In the genomic region with DNA sequence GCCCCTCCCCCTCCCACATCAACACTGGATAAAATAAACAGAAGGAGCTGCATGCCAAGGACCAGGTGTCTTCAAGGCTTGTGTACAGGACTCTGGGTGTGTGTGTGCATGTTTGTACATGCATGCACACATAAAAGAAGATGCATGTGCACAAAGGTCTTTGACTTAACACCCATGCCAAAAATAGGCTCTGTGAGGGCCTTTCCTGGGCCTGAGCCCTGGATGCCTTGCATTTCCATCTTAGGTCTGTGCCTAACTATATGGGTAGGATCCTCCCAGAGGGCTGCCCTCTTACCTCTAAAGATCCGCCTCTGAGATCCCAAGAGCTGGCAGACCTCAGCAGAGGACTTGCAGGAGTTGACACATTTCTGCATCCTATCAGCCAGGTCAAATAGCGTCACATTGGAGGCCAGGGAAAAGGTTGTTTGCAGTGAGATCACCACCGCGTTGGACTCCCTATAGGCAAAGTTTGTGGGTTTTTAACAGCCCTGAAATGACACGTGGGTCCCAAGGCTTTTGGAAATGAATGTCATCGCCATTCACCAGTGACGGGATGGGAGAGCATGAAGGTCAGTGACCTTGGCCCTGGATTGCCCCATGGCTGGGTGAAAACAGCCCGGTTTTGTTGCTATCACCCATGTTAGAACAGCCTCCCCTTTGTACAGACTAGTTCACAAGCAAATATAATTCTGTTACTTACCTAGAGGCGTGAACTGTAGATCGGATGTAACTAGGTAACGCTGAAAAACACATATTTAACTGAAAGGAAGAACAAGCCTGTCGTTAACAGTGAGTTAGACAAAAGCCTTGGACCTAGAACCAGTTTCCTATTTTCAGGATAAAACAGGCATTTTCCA, we compare ENCODE assay signal across 16 cellular contexts. TPM values are rescaled to one million over a fixed set of nuclear protein-coding genes. Genes with fewer than 3 reads are reported as not detected.
DNase-seq lines count a peak whose midpoint lies in the region; ATAC-seq and TF ChIP-seq lines count a peak whose summit lies in the region.
"Had no signal": no experiment of that assay in that cellular context is flagged by ENCODE, and none has a peak within 500 bp of the region (broad histone marks: within the 10 kb centered on the region; RNA-seq: fewer than 3 reads in every experiment).

No MANE protein-coding gene starts in this region.

- no peak for TF ChIP-seq CTCF in left ventricle myocardium inferior (IDR thresholded peaks at IDR 0.05; ENCODE audit: borderline replicate concordance)
- TF ChIP-seq CTCF in mucosa of descending colon (IDR thresholded peaks at IDR 0.05): no peak
- no peak for TF ChIP-seq CTCF in type B pancreatic cell (conservative IDR thresholded peaks at IDR 0.05)

- H3K4me3 ChIP-seq in left ventricle myocardium inferior (no peak overlapping the region), mucosa of descending colon (no peak overlapping the region)
- H3K4me3 ChIP-seq: colonic mucosa had no signal

- no peaks in the 10 kb centered on the region for H3K27me3 ChIP-seq in left ventricle myocardium inferior (ENCODE audit: low read depth)
- H3K27me3 ChIP-seq: BE2C, colonic mucosa had no signal

- H3K27ac Mint-ChIP-seq in type B pancreatic cell: peak overlapping the region; percentile 64
- H3K27ac Mint-ChIP-seq in activated T-helper 2 cell treated with anti-CD3 and anti-CD28 coated beads, Interferon-gamma antibody, Interleukin-2, Interleukin-4, amounts not matched to agents 10 μg/mL and 5 μg/mL and 100 μg/mL, durations not matched to agents 14 hours and 24 hours and 36 hours: no peak overlapping the region

- H3K4me3 Mint-ChIP-seq in type B pancreatic cell: peak overlapping the region; percentile 11
- no peak overlapping the region for H3K4me3 Mint-ChIP-seq in activated T-helper 2 cell treated with anti-CD3 and anti-CD28 coated beads, Interferon-gamma antibody, Interleukin-2, Interleukin-4, amounts not matched to agents 10 μg/mL and 5 μg/mL and 100 μg/mL, durations not matched to agents 14 hours and 24 hours and 36 hours (ENCODE audit: low read depth)

- H3K9me3 Mint-ChIP-seq in type B pancreatic cell: no peaks in the 10 kb centered on the region
- no peaks in the 10 kb centered on the region for H3K9me3 Mint-ChIP-seq in activated T-helper 2 cell treated with anti-CD3 and anti-CD28 coated beads, Interferon-gamma antibody, Interleukin-2, Interleukin-4, amounts not matched to agents 10 μg/mL and 5 μg/mL and 100 μg/mL, durations not matched to agents 14 hours and 24 hours and 36 hours

- H3K36me3 Mint-ChIP-seq in type B pancreatic cell: peaks cover 9% of the 10 kb centered on the region
- H3K36me3 Mint-ChIP-seq in activated T-helper 2 cell treated with anti-CD3 and anti-CD28 coated beads, Interferon-gamma antibody, Interleukin-2, Interleukin-4, amounts not matched to agents 10 μg/mL and 5 μg/mL and 100 μg/mL, durations not matched to agents 14 hours and 24 hours and 36 hours (ENCODE audit: low read depth): peaks cover 95% of the 10 kb centered on the region

- DNase-seq in left ventricle myocardium inferior (no peak), left cardiac atrium (no peak), mucosa of descending colon (no peak), type B pancreatic cell (ENCODE audit: extremely low spot score, unreplicated experiment) (no peak), RPMI8226 (no peak)
- DNase-seq in activated T-helper 2 cell treated with anti-CD3 and anti-CD28 coated beads, Interferon-gamma antibody, Interleukin-2, Interleukin-4, amounts not matched to agents 10 μg/mL and 5 μg/mL and 100 μg/mL, durations not matched to agents 14 hours and 24 hours and 36 hours (ENCODE audit: low spot score): no peak
- DNase-seq: amniotic stem cell; BE2C; colonic mucosa; erythroblast; NCI-H146; PC-3; stimulated activated CD4-positive, alpha-beta T cell treated with anti-CD3 and anti-CD28 coated beads, Interleukin-4, amount 100 ng/mL, for 24 hours; SW 1271 had no signal

- ATAC-seq in left cardiac atrium (no peak), mucosa of descending colon (peak; percentile 86), GM21515 (IDR thresholded peaks at IDR 0.05; ENCODE audit: unreplicated experiment) (no peak)
- ATAC-seq: PC-3 had no signal

- intact Hi-C loops in left ventricle myocardium inferior (cut with micrococcal nuclease) (no loop called here), left cardiac atrium (cut with DNase I) (loop anchor here (5.0 kb wide), 1 partner anchor 51 kb away; no protein-coding TSS in a partner anchor), mucosa of descending colon (cut with DNase I, micrococcal nuclease) (no loop called here)
- intact Hi-C loops in activated T-helper 2 cell treated with anti-CD3 and anti-CD28 coated beads, Interferon-gamma antibody, Interleukin-2, Interleukin-4, amounts not matched to agents 10 μg/mL and 5 μg/mL and 100 μg/mL, durations not matched to agents 14 hours and 24 hours and 36 hours (cut with micrococcal nuclease): no loop called here

- peaks cover 99% of the 10 kb centered on the region for H3K4me1 ChIP-seq in left ventricle myocardium inferior
- H3K4me1 ChIP-seq in mucosa of descending colon (ENCODE audit: low read depth): peaks cover 26% of the 10 kb centered on the region

- H3K4me1 Mint-ChIP-seq in type B pancreatic cell (ENCODE audit: unreplicated experiment): peaks cover 26% of the 10 kb centered on the region
- no peaks in the 10 kb centered on the region for H3K4me1 Mint-ChIP-seq in activated T-helper 2 cell treated with anti-CD3 and anti-CD28 coated beads, Interferon-gamma antibody, Interleukin-2, Interleukin-4, amounts not matched to agents 10 μg/mL and 5 μg/mL and 100 μg/mL, durations not matched to agents 14 hours and 24 hours and 36 hours (ENCODE audit: low read depth)

- H3K36me3 ChIP-seq in left ventricle myocardium inferior (peaks cover 95% of the 10 kb centered on the region), mucosa of descending colon (ENCODE audit: low read depth) (no peaks in the 10 kb centered on the region)
- H3K36me3 ChIP-seq: colonic mucosa had no signal

- H3K9me3 ChIP-seq in left ventricle myocardium inferior (replicated peaks) (no peaks in the 10 kb centered on the region), mucosa of descending colon (no peaks in the 10 kb centered on the region)
- H3K9me3 ChIP-seq: BE2C, colonic mucosa had no signal

- H3K27ac ChIP-seq in left ventricle myocardium inferior (replicated peaks) (peak overlapping the region; percentile 69), cingulate gyrus (ENCODE audit: low read depth, low read length) (peak overlapping the region; percentile 10)
- H3K27ac ChIP-seq: colonic mucosa had no signal

- no peaks in the 10 kb centered on the region for H3K27me3 Mint-ChIP-seq in type B pancreatic cell
- H3K27me3 Mint-ChIP-seq in activated T-helper 2 cell treated with anti-CD3 and anti-CD28 coated beads, Interferon-gamma antibody, Interleukin-2, Interleukin-4, amounts not matched to agents 10 μg/mL and 5 μg/mL and 100 μg/mL, durations not matched to agents 14 hours and 24 hours and 36 hours (ENCODE audit: low read depth): no peaks in the 10 kb centered on the region

RNA-seq across cellular contexts. Expression of gene HEG1, which starts 54.0 kb away (rescaled TPM):
- total RNA-seq in left ventricle myocardium inferior (105 TPM), left cardiac atrium (100 to 1,000 TPM; 120 to 149 TPM), mucosa of descending colon (10 to 100 TPM in 2 of 3 donors, 1 to 10 TPM in 1; 7.4 to 45.3 (median 15.0) TPM), type B pancreatic cell (ENCODE audit: low replicate concordance) (12.4 and 43.1 TPM in 2 replicates)
- total RNA-seq in activated T-helper 2 cell treated with anti-CD3 and anti-CD28 coated beads, Interferon-gamma antibody, Interleukin-2, Interleukin-4, amounts not matched to agents 10 μg/mL and 5 μg/mL and 100 μg/mL, durations not matched to agents 14 hours and 24 hours and 36 hours: 58.0 and 59.1 TPM in 2 replicates

Comparison
In these comparisons a context has a peak if more than half of its experiments do, and no peak if none do; other contexts are left out.
1. intact Hi-C loops: an anchor here in left cardiac atrium (5.0 kb wide); none called in left ventricle myocardium inferior, mucosa of descending colon and activated T-helper 2 cell treated with anti-CD3 and anti-CD28 coated beads, Interferon-gamma antibody, Interleukin-2, Interleukin-4, amounts not matched to agents 10 μg/mL and 5 μg/mL and 100 μg/mL, durations not matched to agents 14 hours and 24 hours and 36 hours.